ENCODE assay signal across 1 cellular context in genomic region chr4:75907956-75908355, GRCh38.
TF ChIP-seq lines count a peak whose summit lies in the region.

No MANE protein-coding gene starts in this region.

TF ChIP-seq in H1, 55 proteins besides CTCF, POLR2A, EP300 and RAD21 (continued from another document):
- no peak for TF ChIP-seq SP1 (IDR thresholded peaks at IDR 0.05; ENCODE audit: low read depth, low read length)
- TF ChIP-seq PHF8 (conservative IDR thresholded peaks at IDR 0.05; ENCODE audit: low read depth, low read length): no peak
- no peak for TF ChIP-seq CHD2 (IDR thresholded peaks at IDR 0.05; ENCODE audit: low read length)
TF ChIP-seq in H1: peak in this region for 0.
